11 cellular contexts compared by ENCODE assay signal in the genomic region with DNA sequence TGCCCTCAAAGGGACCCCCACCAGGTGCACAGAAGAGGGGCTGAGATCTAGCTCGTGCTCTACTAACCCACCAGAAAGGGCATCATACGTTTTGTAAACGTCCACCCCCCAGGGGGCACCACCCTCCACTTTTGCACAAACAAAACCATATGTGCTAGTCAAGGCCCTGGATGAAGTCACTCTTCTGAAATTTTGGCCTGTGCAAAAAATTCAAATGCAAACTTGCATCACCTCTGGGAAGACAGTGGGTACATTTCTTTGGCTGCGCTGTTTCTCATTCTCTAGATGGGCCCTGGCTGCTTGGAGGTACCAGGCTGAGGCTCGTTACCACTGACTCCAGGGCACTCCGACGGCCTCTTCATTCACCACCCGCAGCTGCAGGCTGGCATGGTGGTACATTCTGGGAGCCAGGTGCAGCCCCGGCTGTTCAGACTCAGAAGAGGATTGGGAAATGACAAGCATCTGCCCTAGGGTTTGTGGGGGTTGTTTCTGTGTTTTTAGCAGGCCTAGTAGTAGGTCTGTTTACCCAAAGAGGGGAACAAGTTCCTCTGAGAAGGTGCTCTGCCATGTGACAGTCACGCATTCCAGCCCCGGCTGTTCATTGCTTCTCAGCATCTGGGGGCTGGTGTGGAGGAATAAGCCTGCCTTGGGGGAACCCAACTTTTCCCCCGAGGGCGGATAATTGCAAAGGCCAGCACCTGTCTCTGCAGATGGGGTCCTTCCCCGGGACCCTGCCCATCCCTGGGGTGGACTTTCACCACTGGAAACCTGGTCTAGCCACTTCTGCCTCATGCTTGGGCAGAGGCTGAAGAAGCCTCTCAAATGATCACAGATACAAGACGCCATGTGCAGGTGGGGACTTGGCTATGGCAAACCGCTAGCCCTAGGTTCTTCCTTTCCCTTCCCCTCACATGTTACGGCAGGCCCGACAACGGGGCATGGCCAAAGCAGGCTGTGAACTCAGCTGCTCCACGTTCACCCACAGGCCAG.
DNase-seq lines count a peak whose midpoint lies in the region; ATAC-seq and TF ChIP-seq lines count a peak whose summit lies in the region.
"Had no signal": no experiment of that assay in that cellular context is flagged by ENCODE, and none has a peak within 500 bp of the region (broad histone marks: within the 10 kb centered on the region; RNA-seq: fewer than 3 reads in every experiment).

No MANE protein-coding gene starts in this region.

- CTCF ChIA-PET in SK-N-SH (lab: Yijun Ruan, JAX) = no interaction called here

- no peak for ATAC-seq in stimulated activated naive B cell treated with anti-CD40 and anti-IgM and Interleukin-4, amounts not matched to agents 10 μg/mL and 1 μg/mL and 100 μg/mL, for 72 hours (replicated peaks)

- POLR2A ChIA-PET in SK-N-SH (lab: Yijun Ruan, JAX) = no interaction called here

- peak overlapping the region; percentile 34 to 82; a peak in 3 of 4 replicates for H3K27ac ChIP-seq in SK-N-SH (ENCODE audit: low read depth in 2 of 2, low read length in 1 of 2)
- H3K27ac ChIP-seq: heart left ventricle, WERI-Rb-1 had no signal

- no peaks in the 10 kb centered on the region for H3K27me3 Mint-ChIP-seq in stimulated activated naive B cell treated with anti-CD40 and anti-IgM and Interleukin-4, amounts not matched to agents 10 μg/mL and 1 μg/mL and 100 μg/mL, for 72 hours

- H3K4me1 ChIP-seq in SK-N-SH (ENCODE audit: control insufficient read depth in 1 of 2, insufficient read depth in 2 of 2, low read depth in 1 of 2, low read length in 1 of 2) = peaks cover 15 to 36% of the 10 kb centered on the region in 2 experiments; a peak in 2 of 4 replicates

- H3K9me3 Mint-ChIP-seq in stimulated activated naive B cell treated with anti-CD40 and anti-IgM and Interleukin-4, amounts not matched to agents 10 μg/mL and 1 μg/mL and 100 μg/mL, for 72 hours = peaks cover 6 to 7% of the 10 kb centered on the region in 2 donors

- H3F3A ChIP-seq in SK-N-SH (replicated peaks; ENCODE audit: insufficient read depth) = peaks cover 11% of the 10 kb centered on the region

- no peak; a peak in 1 of 4 replicates for TF ChIP-seq EP300 in SK-N-SH (IDR thresholded peaks at IDR 0.05; ENCODE audit: borderline replicate concordance in 1 of 2, low read depth in 1 of 2, low read length in 1 of 2)

- H3K27me3 ChIP-seq in SK-N-SH (ENCODE audit: insufficient read depth) = no peaks in the 10 kb centered on the region
- H3K27me3 ChIP-seq: heart left ventricle had no signal

- no peaks in the 10 kb centered on the region for H3K9me3 ChIP-seq in SK-N-SH

- H3K4me3 Mint-ChIP-seq in stimulated activated naive B cell treated with anti-CD40 and anti-IgM and Interleukin-4, amounts not matched to agents 10 μg/mL and 1 μg/mL and 100 μg/mL, for 72 hours = no peak overlapping the region
- H3K4me3 Mint-ChIP-seq: activated naive CD8-positive, alpha-beta T cell treated with anti-CD3 and anti-CD28 coated beads, Interleukin-2, amount 10 ng/mL, durations not matched to agents 7 days and 5 days had no signal

- 66% methylated on average over 10 of the region's 20 CpGs for WGBS in SK-N-SH (ENCODE audit: low lambda C conversion rate)

- TF ChIP-seq RAD21 in SK-N-SH (IDR thresholded peaks at IDR 0.05; ENCODE audit: low read length) = peak; percentile 21; the same call in 1 of the 2 replicates

- H4K20me1 ChIP-seq in SK-N-SH (ENCODE audit: insufficient read depth) = no peaks in the 10 kb centered on the region

- TF ChIP-seq CTCF in GM12865 (IDR thresholded peaks at IDR 0.05; ENCODE audit: insufficient read depth, low read depth, low read length, missing control alignments) = no peak
- TF ChIP-seq CTCF in SK-N-SH (IDR thresholded peaks at IDR 0.05) = peak; percentile 38

- H3K4me2 ChIP-seq in SK-N-SH = peak overlapping the region; percentile 46

- peaks cover 24 to 31% of the 10 kb centered on the region in 2 donors for H3K36me3 Mint-ChIP-seq in stimulated activated naive B cell treated with anti-CD40 and anti-IgM and Interleukin-4, amounts not matched to agents 10 μg/mL and 1 μg/mL and 100 μg/mL, for 72 hours

- H2AFZ ChIP-seq in SK-N-SH (ENCODE audit: low read depth) = peak overlapping the region; percentile 66; the same call in 1 of the 2 replicates

- H3K9ac ChIP-seq in SK-N-SH = peak overlapping the region; percentile 30; the same call in 1 of the 2 replicates

- no peaks in the 10 kb centered on the region for H3K36me3 ChIP-seq in SK-N-SH (replicated peaks in 1 of 2; ENCODE audit: control insufficient read depth in 1 of 2, insufficient read depth in 2 of 2, low read length in 1 of 2)
- H3K36me3 ChIP-seq: WERI-Rb-1 had no signal

- H3K79me2 ChIP-seq in SK-N-SH (ENCODE audit: insufficient read depth) = no peaks in the 10 kb centered on the region

- H3K27ac Mint-ChIP-seq in stimulated activated naive B cell treated with anti-CD40 and anti-IgM and Interleukin-4, amounts not matched to agents 10 μg/mL and 1 μg/mL and 100 μg/mL, for 72 hours = peak overlapping the region; percentile 37
- H3K27ac Mint-ChIP-seq: activated naive CD8-positive, alpha-beta T cell treated with anti-CD3 and anti-CD28 coated beads, Interleukin-2, amount 10 ng/mL, durations not matched to agents 7 days and 5 days had no signal

- no peaks in the 10 kb centered on the region for H3K9me2 ChIP-seq in SK-N-SH

- peaks cover 0 to 1% of the 10 kb centered on the region in 2 donors for H3K4me1 Mint-ChIP-seq in stimulated activated naive B cell treated with anti-CD40 and anti-IgM and Interleukin-4, amounts not matched to agents 10 μg/mL and 1 μg/mL and 100 μg/mL, for 72 hours
- H3K4me1 Mint-ChIP-seq: activated naive CD8-positive, alpha-beta T cell treated with anti-CD3 and anti-CD28 coated beads, Interleukin-2, amount 10 ng/mL, durations not matched to agents 7 days and 5 days had no signal

- DNase-seq in GM12865 (ENCODE audit: low read depth) (peak; percentile 10), SK-N-SH (no peak), fibroblast of peridontal ligament (ENCODE audit: extremely low read depth) (peak; percentile 92), D341Med (ENCODE audit: low spot score) (no peak), foreskin melanocyte (no peak)
- DNase-seq in stimulated activated naive B cell treated with anti-CD40 and anti-IgM and Interleukin-4, amounts not matched to agents 10 μg/mL and 1 μg/mL and 100 μg/mL, for 72 hours = no peak
- no peak for DNase-seq in stimulated activated CD4-positive, alpha-beta T cell treated with anti-CD3 and anti-CD28 coated beads, Interleukin-1b, Interleukin-23, amount 100 ng/mL, for 48 hours
- no peak for DNase-seq in effector CD4-positive, alpha-beta T cell
- DNase-seq: activated naive CD8-positive, alpha-beta T cell treated with anti-CD3 and anti-CD28 coated beads, Interleukin-2, amount 10 ng/mL, durations not matched to agents 7 days and 5 days; heart left ventricle; WERI-Rb-1 had no signal

- H3K4me3 ChIP-seq in GM12865 (ENCODE audit: low read depth, low read length) (no peak overlapping the region), SK-N-SH (ENCODE audit: low read depth in 2 of 2, low read length in 1 of 2) (no peak overlapping the region)
- H3K4me3 ChIP-seq: heart left ventricle had no signal

TF ChIP-seq in SK-N-SH, 30 proteins besides CTCF, POLR2A, EP300 and RAD21 (continues in another document):
- TF ChIP-seq CHD2 (IDR thresholded peaks at IDR 0.05; ENCODE audit: low read length, partially characterized antibody) (no peak), TCF12 (IDR thresholded peaks at IDR 0.05) (peak; percentile 63), NRF1 (IDR thresholded peaks at IDR 0.05; ENCODE audit: low read depth, low read length) (no peak), MEF2A (IDR thresholded peaks at IDR 0.05; ENCODE audit: borderline replicate concordance, low read depth) (0 out of 2 replicates have a peak, but pooled peaks have one; percentile 6), FOSL2 (IDR thresholded peaks at IDR 0.05; ENCODE audit: borderline replicate concordance, low read depth) (0 out of 2 replicates have a peak, but pooled peaks have one; percentile 19)
- TF ChIP-seq, protein P1, sequence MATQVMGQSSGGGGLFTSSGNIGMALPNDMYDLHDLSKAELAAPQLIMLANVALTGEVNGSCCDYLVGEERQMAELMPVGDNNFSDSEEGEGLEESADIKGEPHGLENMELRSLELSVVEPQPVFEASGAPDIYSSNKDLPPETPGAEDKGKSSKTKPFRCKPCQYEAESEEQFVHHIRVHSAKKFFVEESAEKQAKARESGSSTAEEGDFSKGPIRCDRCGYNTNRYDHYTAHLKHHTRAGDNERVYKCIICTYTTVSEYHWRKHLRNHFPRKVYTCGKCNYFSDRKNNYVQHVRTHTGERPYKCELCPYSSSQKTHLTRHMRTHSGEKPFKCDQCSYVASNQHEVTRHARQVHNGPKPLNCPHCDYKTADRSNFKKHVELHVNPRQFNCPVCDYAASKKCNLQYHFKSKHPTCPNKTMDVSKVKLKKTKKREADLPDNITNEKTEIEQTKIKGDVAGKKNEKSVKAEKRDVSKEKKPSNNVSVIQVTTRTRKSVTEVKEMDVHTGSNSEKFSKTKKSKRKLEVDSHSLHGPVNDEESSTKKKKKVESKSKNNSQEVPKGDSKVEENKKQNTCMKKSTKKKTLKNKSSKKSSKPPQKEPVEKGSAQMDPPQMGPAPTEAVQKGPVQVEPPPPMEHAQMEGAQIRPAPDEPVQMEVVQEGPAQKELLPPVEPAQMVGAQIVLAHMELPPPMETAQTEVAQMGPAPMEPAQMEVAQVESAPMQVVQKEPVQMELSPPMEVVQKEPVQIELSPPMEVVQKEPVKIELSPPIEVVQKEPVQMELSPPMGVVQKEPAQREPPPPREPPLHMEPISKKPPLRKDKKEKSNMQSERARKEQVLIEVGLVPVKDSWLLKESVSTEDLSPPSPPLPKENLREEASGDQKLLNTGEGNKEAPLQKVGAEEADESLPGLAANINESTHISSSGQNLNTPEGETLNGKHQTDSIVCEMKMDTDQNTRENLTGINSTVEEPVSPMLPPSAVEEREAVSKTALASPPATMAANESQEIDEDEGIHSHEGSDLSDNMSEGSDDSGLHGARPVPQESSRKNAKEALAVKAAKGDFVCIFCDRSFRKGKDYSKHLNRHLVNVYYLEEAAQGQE (IDR thresholded peaks at IDR 0.05; ENCODE audit: low read depth, low read length) = no peak
- TF ChIP-seq, protein P2, sequence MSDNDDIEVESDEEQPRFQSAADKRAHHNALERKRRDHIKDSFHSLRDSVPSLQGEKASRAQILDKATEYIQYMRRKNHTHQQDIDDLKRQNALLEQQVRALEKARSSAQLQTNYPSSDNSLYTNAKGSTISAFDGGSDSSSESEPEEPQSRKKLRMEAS (IDR thresholded peaks at IDR 0.05; ENCODE audit: low read depth) = no peak

Comparison
In these comparisons a context has a peak if more than half of its experiments do, and no peak if none do; other contexts are left out.
1. DNase-seq: peak in GM12865 (single experiment) and fibroblast of peridontal ligament (single experiment); none in SK-N-SH (single experiment), stimulated activated naive B cell treated with anti-CD40 and anti-IgM and Interleukin-4, amounts not matched to agents 10 μg/mL and 1 μg/mL and 100 μg/mL, for 72 hours (single experiment), D341Med (single experiment), foreskin melanocyte (single experiment), stimulated activated CD4-positive, alpha-beta T cell treated with anti-CD3 and anti-CD28 coated beads, Interleukin-1b, Interleukin-23, amount 100 ng/mL, for 48 hours (single experiment) and effector CD4-positive, alpha-beta T cell (single experiment).